In genomic region chr2:221571391-221572179, GRCh38 we compare ENCODE assay signal across 1 cellular context.
TF ChIP-seq lines count a peak whose summit lies in the region.

No MANE protein-coding gene starts in this region.

TF ChIP-seq in HepG2, 621 proteins besides CTCF, POLR2A, EP300 and RAD21 (continued from another document):
- TF ChIP-seq NFAT5 (CRISPR knock-in tag; IDR thresholded peaks at IDR 0.05) = no peak
